8 cellular contexts compared by ENCODE assay signal in genomic region chr7:73719806-73720169, GRCh38. TPM values are rescaled to one million over a fixed set of nuclear protein-coding genes. Genes with fewer than 3 reads are reported as not detected.
A peak's percentile ranks its signal among the peaks of the same experiment; 100 is the strongest.
DNase-seq lines count a peak whose midpoint lies in the region; ATAC-seq, FAIRE-seq and TF ChIP-seq lines count a peak whose summit lies in the region.

No MANE protein-coding gene starts in this region.

- DNase-seq in AG09309 (ENCODE audit: low read depth) (no peak), astrocyte of the spinal cord (ENCODE audit: low read depth, low spot score) (no peak), urothelium cell line (ENCODE audit: low spot score) (no peak), GM12891 (ENCODE audit: insufficient read length, low spot score) (no peak), NAMALWA (ENCODE audit: low spot score) (no peak)

- H3K4me3 ChIP-seq in AG09309 (ENCODE audit: control insufficient read depth, low read depth, low read length) (peak overlapping the region; percentile 40), astrocyte of the spinal cord (ENCODE audit: low read depth, low read length) (peak overlapping the region; percentile 33), muscle layer of duodenum (ENCODE audit: low read depth in 1 of 2, low read length in 2 of 2) (peak overlapping the region; percentile 30 to 54)

- in situ Hi-C loops in astrocyte of the spinal cord (cut with HindIII; ENCODE audit: low sequenced_read_pairs), result no loop called here

- TF ChIP-seq POLR2A in GM12891 (IDR thresholded peaks at IDR 0.05; ENCODE audit: low read depth, low read length), result no peak

- no peaks in the 10 kb centered on the region for H3K27me3 ChIP-seq in muscle layer of duodenum (ENCODE audit: low read depth, low read length)

- H3K4me1 ChIP-seq in muscle layer of duodenum (ENCODE audit: control insufficient read depth in 1 of 2, insufficient read depth in 2 of 2, low read length in 2 of 2), result peaks cover 9 to 50% of the 10 kb centered on the region in 2 donors

- no peak for FAIRE-seq in urothelium cell line (lab: Jason Lieb, UNC)
- FAIRE-seq in GM12891 (lab: Jason Lieb, UNC), result no peak

- TF ChIP-seq CTCF in AG09309 (IDR thresholded peaks at IDR 0.05; ENCODE audit: control insufficient read depth, insufficient read depth, low read depth, low read length, missing control alignments), result no peak
- no peak for TF ChIP-seq CTCF in astrocyte of the spinal cord (IDR thresholded peaks at IDR 0.05; ENCODE audit: low read depth, low read length)

- ATAC-seq in HG02759 (IDR thresholded peaks at IDR 0.05; ENCODE audit: unreplicated experiment), result peak; percentile 11
- ATAC-seq in HG02884 (IDR thresholded peaks at IDR 0.05; ENCODE audit: unreplicated experiment), result no peak

- H3K27ac ChIP-seq in muscle layer of duodenum (ENCODE audit: low read length), result no peak overlapping the region

- no peaks in the 10 kb centered on the region for H3K36me3 ChIP-seq in muscle layer of duodenum (ENCODE audit: control insufficient read depth in 1 of 2, insufficient read depth in 2 of 2, low read length in 2 of 2)

- no peaks in the 10 kb centered on the region for H3K9me3 ChIP-seq in muscle layer of duodenum (ENCODE audit: control insufficient read depth in 1 of 2, low read length in 2 of 2)

TF ChIP-seq in GM12891, 5 proteins besides CTCF, POLR2A, EP300 and RAD21:
- TF ChIP-seq PAX5 (IDR thresholded peaks at IDR 0.05; ENCODE audit: insufficient read depth, low read length, severe bottlenecking) (no peak), POU2F2 (IDR thresholded peaks at IDR 0.05; ENCODE audit: low read depth, low read length) (no peak), POLR2AphosphoS5 (IDR thresholded peaks at IDR 0.05; ENCODE audit: low read depth, low read length) (no peak), SPI1 (IDR thresholded peaks at IDR 0.05; ENCODE audit: low read depth, low read length) (no peak), TAF1 (IDR thresholded peaks at IDR 0.05; ENCODE audit: low read depth, low read length) (no peak)
TF ChIP-seq in GM12891: peak in this region for 0.

RNA-seq across cellular contexts. Expression of gene STX1A, which starts 0.3 kb away (rescaled TPM):
- 1.1 TPM for polyA plus RNA-seq in GM12891 (2012; ENCODE audit: low read depth, missing spikeins)

RNA-seq across cellular contexts. Expression of gene ABHD11, which starts 18.8 kb away (rescaled TPM):
- polyA plus RNA-seq in GM12891 (2012; ENCODE audit: low read depth, missing spikeins), result 7.5 TPM

RNA-seq across cellular contexts. Expression of gene BUD23, which starts 36.4 kb away (rescaled TPM):
- 79.8 TPM for polyA plus RNA-seq in GM12891 (2012; ENCODE audit: low read depth, missing spikeins)

RNA-seq across cellular contexts. Expression of gene DNAJC30, which starts 36.5 kb away (rescaled TPM):
- polyA plus RNA-seq in GM12891 (2012; ENCODE audit: low read depth, missing spikeins), result 10.7 TPM

RNA-seq across cellular contexts. Expression of gene CLDN3, which starts 50.3 kb away (rescaled TPM):
- polyA plus RNA-seq in GM12891 (2012; ENCODE audit: low read depth, missing spikeins), result not detected
